In the genomic region with DNA sequence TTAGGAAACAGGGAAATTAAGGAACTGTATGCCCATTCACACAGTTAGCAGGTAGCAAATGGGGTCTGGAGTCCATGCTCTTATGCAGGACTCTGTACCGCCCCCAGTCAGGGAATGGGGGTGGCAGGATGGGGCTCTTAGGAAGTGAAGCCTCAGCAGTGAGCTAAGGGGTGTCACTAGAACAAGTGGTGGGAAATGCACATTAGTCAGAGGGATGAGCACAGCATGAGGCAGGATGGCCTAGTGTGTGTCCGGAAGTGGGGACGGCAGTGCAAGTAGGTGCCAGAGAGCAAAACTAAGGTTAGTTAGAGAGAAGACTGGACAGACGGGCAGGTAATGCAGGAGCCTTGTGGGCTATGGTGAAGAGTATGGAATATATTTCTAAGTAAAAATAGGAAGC, we compare ENCODE assay signal across 32 cellular contexts.
DNase-seq lines count a peak whose midpoint lies in the region; ATAC-seq, FAIRE-seq and TF ChIP-seq lines count a peak whose summit lies in the region.
"Had no signal": no experiment of that assay in that cellular context is flagged by ENCODE, and none has a peak within 500 bp of the region (broad histone marks: within the 10 kb centered on the region; RNA-seq: fewer than 3 reads in every experiment).

No MANE protein-coding gene starts in this region.

- H3K36me3 ChIP-seq in HCT116 (ENCODE audit: control insufficient read depth in 1 of 2, insufficient read depth in 2 of 2, low read length in 2 of 2) (peaks cover 33 to 68% of the 10 kb centered on the region in 2 experiments), HepG2 (replicated peaks in 1 of 2; ENCODE audit: control insufficient read depth in 1 of 2, insufficient read depth in 2 of 2, low read length in 2 of 2) (peaks cover 3 to 11% of the 10 kb centered on the region in 2 experiments; a peak in 2 of 5 replicates), Karpas-422 (ENCODE audit: insufficient read depth, low read length) (no peaks in the 10 kb centered on the region)
- H3K36me3 ChIP-seq: adrenal gland, breast epithelium, prostate gland had no signal

- POLR2A ChIA-PET in A549 (lab: Yijun Ruan, JAX) (no interaction called here), HCT116 (lab: Charles Lee) (no interaction called here), WTC11 (lab: Charles Lee) (no interaction called here), HepG2 (lab: Yijun Ruan, JAX) (no interaction called here)

- H4K20me1 ChIP-seq in HCT116 (ENCODE audit: insufficient read depth) (peaks cover 17% of the 10 kb centered on the region), HepG2 (ENCODE audit: insufficient read depth, low read length) (no peaks in the 10 kb centered on the region), Karpas-422 (ENCODE audit: insufficient read depth, low read depth, low read length) (no peaks in the 10 kb centered on the region)
- H4K20me1 ChIP-seq: BLaER1 had no signal

- no peaks in the 10 kb centered on the region for H3K27me3 ChIP-seq in HCT116 (ENCODE audit: insufficient read depth, low read length)
- H3K27me3 ChIP-seq in HepG2 (ENCODE audit: control insufficient read depth in 1 of 2, insufficient read depth in 2 of 2, low read length in 2 of 2): no peaks in the 10 kb centered on the region
- no peaks in the 10 kb centered on the region for H3K27me3 ChIP-seq in Karpas-422 (ENCODE audit: low read length)
- H3K27me3 ChIP-seq: adrenal gland, BLaER1, breast epithelium, heart left ventricle, stomach, tibial artery had no signal

- ATAC-seq in A549 (peak; percentile 27 to 28; a peak in 3 of 6 replicates), HCT116 (peak; percentile 22), WTC11 (peak; percentile 41), HepG2 (no peak)
- ATAC-seq: activated T-cell treated with anti-CD3 and anti-CD28 coated beads, Interleukin-2, amount 50 U/mL, for 4 hours; Panc1 had no signal

- H3K4me1 ChIP-seq in A549: peaks cover 43% of the 10 kb centered on the region
- H3K4me1 ChIP-seq in HCT116 (ENCODE audit: control insufficient read depth in 1 of 2, insufficient read depth in 2 of 2, low read length in 2 of 2): peaks cover 4 to 28% of the 10 kb centered on the region in 2 experiments; a peak in 2 of 4 replicates
- no peaks in the 10 kb centered on the region for H3K4me1 ChIP-seq in HepG2 (ENCODE audit: insufficient read depth, low read length)
- no peaks in the 10 kb centered on the region for H3K4me1 ChIP-seq in Karpas-422 (ENCODE audit: low read length)
- H3K4me1 ChIP-seq: adrenal gland, breast epithelium, prostate gland had no signal

- H3K9ac ChIP-seq in HCT116 (ENCODE audit: low read length): no peak overlapping the region
- no peak overlapping the region for H3K9ac ChIP-seq in HepG2 (ENCODE audit: insufficient read depth, low read depth, low read length)
- H3K9ac ChIP-seq in Karpas-422 (ENCODE audit: low read length): no peak overlapping the region
- H3K9ac ChIP-seq: BLaER1 had no signal

- TF ChIP-seq EP300 in A549 (IDR thresholded peaks at IDR 0.05) (no peak), HepG2 (IDR thresholded peaks at IDR 0.05; ENCODE audit: low read depth in 2 of 2, low read length in 2 of 2) (no peak), HepG2 (CRISPR knock-in tag; IDR thresholded peaks at IDR 0.05; ENCODE audit: borderline replicate concordance) (no peak)

- H3K4me1 Mint-ChIP-seq in WTC11 (peaks cover 5% of the 10 kb centered on the region), CD14-positive monocyte (no peaks in the 10 kb centered on the region)
- H3K4me1 Mint-ChIP-seq: memory B cell had no signal

- H3K27ac ChIP-seq in A549 (peak overlapping the region in 1 of 2 experiments; percentile 25; a peak in 1 of 6 replicates), HCT116 (ENCODE audit: low read depth, low read length) (peak overlapping the region; percentile 35), HepG2 (ENCODE audit: extremely low read length, insufficient read depth, low read length) (no peak overlapping the region), Karpas-422 (ENCODE audit: low read length) (no peak overlapping the region)
- H3K27ac ChIP-seq: adrenal gland, BLaER1, heart left ventricle, prostate gland, SK-N-MC, stomach, tibial artery had no signal

- H3K9me3 ChIP-seq in A549: no peaks in the 10 kb centered on the region
- no peaks in the 10 kb centered on the region for H3K9me3 ChIP-seq in HCT116 (ENCODE audit: control insufficient read depth in 1 of 2, insufficient read depth in 1 of 2, low read depth in 1 of 2, low read length in 2 of 2)
- no peaks in the 10 kb centered on the region for H3K9me3 ChIP-seq in HepG2 (ENCODE audit: low read length)
- no peaks in the 10 kb centered on the region for H3K9me3 ChIP-seq in Karpas-422 (ENCODE audit: low read length)
- H3K9me3 ChIP-seq: adrenal gland, BLaER1, breast epithelium, prostate gland, stomach, tibial artery had no signal

- TF ChIP-seq CTCF in A549 (IDR thresholded peaks at IDR 0.05) (no peak), HCT116 (IDR thresholded peaks at IDR 0.05 in 2 of 3, conservative IDR thresholded peaks at IDR 0.05 in 1 of 3; ENCODE audit: borderline replicate concordance in 1 of 3, insufficient read depth in 1 of 3, low read depth in 2 of 3, low read length in 2 of 3) (no peak), WTC11 (IDR thresholded peaks at IDR 0.05) (no peak), CD14-positive monocyte (IDR thresholded peaks at IDR 0.05) (no peak), HepG2 (CRISPR knock-in tag; IDR thresholded peaks at IDR 0.05) (no peak)

- H3K4me3 ChIP-seq in A549: no peak overlapping the region
- no peak overlapping the region for H3K4me3 ChIP-seq in HCT116 (replicated peaks in 1 of 2; ENCODE audit: low read depth in 1 of 2, low read length in 2 of 2)
- no peak overlapping the region for H3K4me3 ChIP-seq in HepG2 (replicated peaks in 1 of 3; ENCODE audit: insufficient read depth in 1 of 3, low read depth in 2 of 3, low read length in 3 of 3)
- H3K4me3 ChIP-seq in Karpas-422 (ENCODE audit: low read length): no peak overlapping the region
- H3K4me3 ChIP-seq: adrenal gland, BLaER1, breast epithelium, heart left ventricle, prostate gland, SK-N-MC, stomach, tibial artery had no signal

- H3K79me2 ChIP-seq in HCT116 (ENCODE audit: insufficient read depth, low read length): peaks cover 91% of the 10 kb centered on the region
- no peaks in the 10 kb centered on the region for H3K79me2 ChIP-seq in HepG2 (ENCODE audit: insufficient read depth, low read length)
- no peaks in the 10 kb centered on the region for H3K79me2 ChIP-seq in Karpas-422 (ENCODE audit: low read length)

- TF ChIP-seq POLR2A in A549 (IDR thresholded peaks at IDR 0.05; ENCODE audit: low read length) (no peak), HCT116 (IDR thresholded peaks at IDR 0.05; ENCODE audit: borderline replicate concordance, extremely low read depth, insufficient read depth, insufficient read length) (no peak), HepG2 (IDR thresholded peaks at IDR 0.05; ENCODE audit: insufficient read depth in 1 of 2, low read depth in 2 of 2, low read length in 2 of 2) (no peak)

- no peaks in the 10 kb centered on the region for H3K27me3 Mint-ChIP-seq in WTC11 (ENCODE audit: low read depth)
- no peaks in the 10 kb centered on the region for H3K27me3 Mint-ChIP-seq in CD14-positive monocyte (ENCODE audit: low read depth in 3 of 3)
- H3K27me3 Mint-ChIP-seq: dendritic cell treated with granulocyte-macrophage colony-stimulating factor and Interleukin-4, amounts not matched to agents 40 ng/mL and 50 ng/mL, for 4 days had no signal

- H3K9me2 ChIP-seq in HCT116 (ENCODE audit: insufficient read depth) (no peaks in the 10 kb centered on the region), Karpas-422 (replicated peaks; ENCODE audit: insufficient read depth, low read length) (no peaks in the 10 kb centered on the region)

- BruUV-seq in HCT116 (replicated peaks; lab: Mats Ljungman, UMichigan) (TSS peak; percentile 0), HepG2 (replicated peaks; lab: Mats Ljungman, UMichigan) (no TSS peak)

- H3K36me3 Mint-ChIP-seq in WTC11 (peaks cover 10% of the 10 kb centered on the region), CD14-positive monocyte (no peaks in the 10 kb centered on the region)
- H3K36me3 Mint-ChIP-seq: memory B cell had no signal

- H3K9me3 Mint-ChIP-seq in WTC11 (no peaks in the 10 kb centered on the region), CD14-positive monocyte (no peaks in the 10 kb centered on the region)
- H3K9me3 Mint-ChIP-seq: dendritic cell treated with granulocyte-macrophage colony-stimulating factor and Interleukin-4, amounts not matched to agents 40 ng/mL and 50 ng/mL, for 4 days had no signal

- H3K4me2 ChIP-seq in A549 (no peak overlapping the region), HCT116 (ENCODE audit: low read length) (no peak overlapping the region), HepG2 (ENCODE audit: low read depth, low read length) (no peak overlapping the region), Karpas-422 (ENCODE audit: low read depth, low read length, poor library complexity, severe bottlenecking) (no peak overlapping the region)
- H3K4me2 ChIP-seq: BLaER1 had no signal

- CTCF ChIA-PET in A549 (lab: Yijun Ruan, JAX): interaction anchor here (0.7 to 1.8 kb wide), 5 partner anchors 9 to 170 kb away, joined by 3 to 8 read pairs (median 3); no protein-coding TSS in a partner anchor
- CTCF ChIA-PET in HCT116 (lab: Charles Lee): interaction anchor here (0.6 to 2.3 kb wide), 10 partner anchors 171 to 258 kb away, joined by 3 to 10 read pairs (median 4); a partner anchor contains a TSS
- CTCF ChIA-PET in WTC11 (lab: Charles Lee): interaction anchor here (0.7 to 2.4 kb wide), 4 partner anchors 78 to 174 kb away, joined by 3 to 9 read pairs (median 4); a partner anchor contains a TSS
- CTCF ChIA-PET in HepG2 (lab: Yijun Ruan, JAX; ENCODE audit: low intra/inter-chr PET ratio, low total read pairs): no interaction called here

- intact Hi-C loops in HCT116 (cut with micrococcal nuclease): loop anchor here (1.0 to 10.0 kb wide), 2 partner anchors 250 to 281 kb away; no protein-coding TSS in a partner anchor
- intact Hi-C loops in CD14-positive monocyte (cut with micrococcal nuclease): no loop called here
- intact Hi-C loops in HepG2 (cut with micrococcal nuclease; ENCODE audit: unreplicated experiment): no loop called here

- no peak overlapping the region for H3K4me3 Mint-ChIP-seq in WTC11
- H3K4me3 Mint-ChIP-seq in CD14-positive monocyte: no peak overlapping the region
- H3K4me3 Mint-ChIP-seq: activated T-cell treated with anti-CD3 and anti-CD28 coated beads, Interleukin-2, amount 50 U/mL, for 4 hours; dendritic cell treated with granulocyte-macrophage colony-stimulating factor and Interleukin-4, amounts not matched to agents 40 ng/mL and 50 ng/mL, for 4 days; memory B cell had no signal

- no peak for TF ChIP-seq RAD21 in A549 (conservative IDR thresholded peaks at IDR 0.05 in 1 of 2, IDR thresholded peaks at IDR 0.05 in 1 of 2)
- no peak for TF ChIP-seq RAD21 in HCT116 (IDR thresholded peaks at IDR 0.05; ENCODE audit: low read depth)
- TF ChIP-seq RAD21 in HepG2 (CRISPR knock-in tag; IDR thresholded peaks at IDR 0.05): no peak

- H3K27ac Mint-ChIP-seq in WTC11 (no peak overlapping the region), CD14-positive monocyte (no peak overlapping the region)
- H3K27ac Mint-ChIP-seq: dendritic cell treated with granulocyte-macrophage colony-stimulating factor and Interleukin-4, amounts not matched to agents 40 ng/mL and 50 ng/mL, for 4 days; memory B cell had no signal

- FAIRE-seq in A549 (lab: Jason Lieb, UNC) (no peak), HepG2 (lab: Jason Lieb, UNC) (no peak)
- FAIRE-seq: A204.1, endometrium had no signal

- H2AFZ ChIP-seq in HCT116 (ENCODE audit: low read depth, low read length, poor library complexity, severe bottlenecking): no peak overlapping the region
- H2AFZ ChIP-seq in HepG2 (ENCODE audit: low read length): no peak overlapping the region
- H2AFZ ChIP-seq in Karpas-422 (ENCODE audit: low read length): no peak overlapping the region

- DNase-seq in A549 (ENCODE audit: low read depth in 1 of 2, low spot score in 1 of 2) (no peak), HCT116 (ENCODE audit: low read depth, low spot score) (no peak), WTC11 (ENCODE audit: low spot score) (no peak), iris pigment epithelial cell (ENCODE audit: low read depth) (peak; percentile 45), hypothalamus (lab: John Stamatoyannopoulos, UW) (no peak), CD14-positive monocyte (ENCODE audit: low spot score) (no peak), HepG2 (ENCODE audit: low spot score) (no peak), Karpas-422 (no peak)
- DNase-seq: activated CD4-positive, alpha-beta T cell treated with anti-CD3 and anti-CD28 coated beads for 48 hours; activated naive CD4-positive, alpha-beta T cell; activated T-cell treated with anti-CD3 and anti-CD28 coated beads, Interleukin-2, amount 50 U/mL, for 4 hours; adrenal gland; COR-L47; DND-41; heart left ventricle; KG1; left cardiac atrium; NCI-H146; NK-92 treated with Interleukin-12 subunit alpha and Interleukin-12 subunit beta, amount 100 ng/mL, for 24 hours; stimulated activated CD4-positive, alpha-beta T cell treated with anti-CD3 and anti-CD28 coated beads, Interleukin-15, amount 100 ng/mL, for 24 hours; stomach; T-helper 2 cell; tibial artery had no signal

- RAD21 ChIA-PET in HCT116 (lab: Charles Lee; ENCODE audit: low non-redundant PET in 1 of 2, low total read pairs in 2 of 2, uncharacterized antibody in 2 of 2, unreplicated experiment in 2 of 2): no interaction called here

- WGBS in A549 (ENCODE audit: missing lambda C conversion rate): 89% methylated on average over 4 of the region's 4 CpGs
- WGBS in HepG2 (ENCODE audit: low lambda C conversion rate): 93% methylated on average over 4 of the region's 4 CpGs

- in situ Hi-C loops in HepG2 (cut with HindIII; ENCODE audit: extremely low pct_ligation_motif_present, low pct_unique_long_range_greater_than_20kb): no loop called here
